In genomic region chr1:216523043-216523442, GRCh38 we compare ENCODE assay signal across 15 cellular contexts.
DNase-seq lines count a peak whose midpoint lies in the region; ATAC-seq and TF ChIP-seq lines count a peak whose summit lies in the region.
"Had no signal": no experiment of that assay in that cellular context is flagged by ENCODE, and none has a peak within 500 bp of the region (broad histone marks: within the 10 kb centered on the region; RNA-seq: fewer than 3 reads in every experiment).

No MANE protein-coding gene starts in this region.

- peaks cover 4% of the 10 kb centered on the region for H3K36me3 Mint-ChIP-seq in progenitor cell of endocrine pancreas (ENCODE audit: insufficient read depth)

- H3K9me3 Mint-ChIP-seq in progenitor cell of endocrine pancreas (ENCODE audit: low read depth) = peaks cover 6% of the 10 kb centered on the region
- H3K9me3 Mint-ChIP-seq: H9 had no signal

- no peak for DNase-seq in BE2C
- DNase-seq in OCI-LY7 (ENCODE audit: low spot score) = no peak
- DNase-seq in progenitor cell of endocrine pancreas (ENCODE audit: low spot score, unreplicated experiment) = no peak
- no peak for DNase-seq in activated CD8-positive, alpha-beta memory T cell treated with anti-CD3 and anti-CD28 coated beads for 24 hours
- DNase-seq in SIG-M5 (lab: John Stamatoyannopoulos, UW) = no peak
- DNase-seq: 8988T; CD4-positive, alpha-beta T cell; DMS153; DMS79; GF-D8; H9 had no signal

- H3K9me2 ChIP-seq in OCI-LY7 (ENCODE audit: insufficient read depth, low read length) = no peaks in the 10 kb centered on the region

- no peaks in the 10 kb centered on the region for H3K27me3 ChIP-seq in BE2C

- no peaks in the 10 kb centered on the region for H3K27me3 Mint-ChIP-seq in progenitor cell of endocrine pancreas
- H3K27me3 Mint-ChIP-seq: CD4-positive, alpha-beta T cell had no signal

- ATAC-seq in GM18867 (IDR thresholded peaks at IDR 0.05; ENCODE audit: unreplicated experiment) (peak; percentile 5), HG03378 (IDR thresholded peaks at IDR 0.05; ENCODE audit: unreplicated experiment) (no peak)
- ATAC-seq: HepG2 had no signal

- no peak overlapping the region for H3K27ac ChIP-seq in OCI-LY7 (ENCODE audit: low read depth, low read length, poor library complexity, severe bottlenecking)
- H3K27ac ChIP-seq: C4-2B had no signal

- H3K27ac Mint-ChIP-seq in progenitor cell of endocrine pancreas = peak overlapping the region; percentile 62
- H3K27ac Mint-ChIP-seq: CD4-positive, alpha-beta T cell; H9 had no signal

- no peaks in the 10 kb centered on the region for H4K20me1 ChIP-seq in OCI-LY7 (ENCODE audit: insufficient read depth, low read length)

- no peak overlapping the region for H3K4me3 Mint-ChIP-seq in progenitor cell of endocrine pancreas (ENCODE audit: low read depth)
- H3K4me3 Mint-ChIP-seq: CD4-positive, alpha-beta T cell; H9 had no signal

- intact Hi-C loops in OCI-LY7 (cut with micrococcal nuclease; ENCODE audit: unreplicated experiment) = loop anchor here (5.0 kb wide), 1 partner anchor 1109 kb away; the partner anchor contains the start of genes GPATCH2 and SPATA17

- peaks cover 10% of the 10 kb centered on the region for H3K4me1 Mint-ChIP-seq in progenitor cell of endocrine pancreas (ENCODE audit: low read depth)
- H3K4me1 Mint-ChIP-seq: H9 had no signal

- no TSS peak for BruUV-seq in OCI-LY7 (replicated peaks; lab: Mats Ljungman, UMichigan)

- H3K4me3 ChIP-seq in BE2C (ENCODE audit: low read depth, low read length) (0 out of 2 replicates have a peak overlapping the region, but pooled peaks have one; percentile 11), OCI-LY7 (ENCODE audit: low read depth, low read length, poor library complexity, severe bottlenecking) (no peak overlapping the region)

- H3K9me3 ChIP-seq in BE2C = no peaks in the 10 kb centered on the region
- no peaks in the 10 kb centered on the region for H3K9me3 ChIP-seq in OCI-LY7 (ENCODE audit: low read length)

- POLR2A ChIA-PET in OCI-LY7 (lab: Charles Lee) = interaction anchor here (0.9 to 2.0 kb wide), 4 partner anchors 8 to 125 kb away, joined by 3 to 11 read pairs (median 4); no protein-coding TSS in a partner anchor

- CTCF ChIA-PET in OCI-LY7 (lab: Charles Lee; ENCODE audit: unreplicated experiment) = interaction anchor here (1.1 kb wide), 1 partner anchor 13 kb away, joined by 3 read pairs; no protein-coding TSS in a partner anchor

- H3K4me2 ChIP-seq in OCI-LY7 (ENCODE audit: low read length) = peak overlapping the region; percentile 32

- H3K4me1 ChIP-seq in BE2C (peaks cover 59% of the 10 kb centered on the region), OCI-LY7 (ENCODE audit: insufficient read depth, low read length, poor library complexity, severe bottlenecking) (peaks cover 30% of the 10 kb centered on the region)

- peaks cover 21% of the 10 kb centered on the region for H3K36me3 ChIP-seq in BE2C
- no peaks in the 10 kb centered on the region for H3K36me3 ChIP-seq in OCI-LY7 (ENCODE audit: insufficient read depth, low read length)

- H2AFZ ChIP-seq in OCI-LY7 (ENCODE audit: low read length) = no peak overlapping the region

- H3K79me2 ChIP-seq in OCI-LY7 (ENCODE audit: insufficient read depth, low read depth, low read length) = no peaks in the 10 kb centered on the region

- TF ChIP-seq CTCF in BE2C (IDR thresholded peaks at IDR 0.05; ENCODE audit: low read depth, low read length) (no peak), OCI-LY7 (conservative IDR thresholded peaks at IDR 0.05; ENCODE audit: low read length) (no peak), progenitor cell of endocrine pancreas (IDR thresholded peaks at IDR 0.05; ENCODE audit: unreplicated experiment) (no peak)
